Comparison of ENCODE assay signal across 8 cellular contexts in the genomic region with DNA sequence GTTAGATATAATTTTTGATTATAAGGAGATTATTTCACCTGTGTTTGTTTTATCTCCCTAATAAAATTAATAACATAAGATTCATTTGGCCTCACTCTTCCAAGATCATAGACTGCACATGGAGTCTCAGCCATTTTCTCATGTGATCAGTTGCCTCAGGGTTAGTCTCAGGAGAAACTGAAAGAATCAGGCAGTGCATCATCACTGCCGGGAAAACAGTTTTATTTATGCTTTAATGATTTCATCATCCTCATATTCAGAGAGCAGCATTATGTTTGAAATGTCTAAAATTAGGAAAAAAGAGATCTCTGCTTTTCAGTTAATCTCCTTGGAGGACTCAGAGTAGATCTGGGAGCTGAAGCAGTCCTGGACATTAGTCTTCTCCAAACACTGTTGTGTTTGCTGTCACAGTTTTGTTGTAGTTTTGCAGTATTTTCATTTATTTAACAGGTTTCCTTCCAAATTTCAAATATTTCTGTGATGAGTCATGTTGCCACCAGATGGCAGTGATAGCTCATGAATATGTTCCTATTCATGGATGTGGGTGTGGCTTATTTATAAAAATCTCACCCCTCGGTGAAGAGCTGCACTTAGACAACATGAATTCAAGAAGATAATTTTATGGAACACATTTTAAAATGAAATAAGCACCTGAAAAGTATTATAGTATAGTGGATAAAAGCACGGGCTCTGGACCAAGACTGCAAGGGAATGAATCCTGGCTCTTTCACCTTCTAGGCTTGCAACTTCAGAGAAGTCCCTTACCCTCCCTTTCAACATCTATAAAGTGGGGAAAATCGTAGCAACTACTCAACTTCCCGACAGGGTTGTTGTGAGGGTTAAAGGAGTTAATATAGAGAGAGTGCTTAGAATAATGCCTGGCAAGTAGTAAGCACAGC. TPM values are rescaled to one million over a fixed set of nuclear protein-coding genes. Genes with fewer than 3 reads are reported as not detected.
DNase-seq lines count a peak whose midpoint lies in the region; ATAC-seq and TF ChIP-seq lines count a peak whose summit lies in the region.

No MANE protein-coding gene starts in this region.

- 44 to 46% methylated on average over 5 of the region's 5 CpGs for WGBS in testis, 2 donors

- H3K4me3 ChIP-seq in OCI-LY3 (ENCODE audit: low read length) (no peak overlapping the region), testis (no peak overlapping the region)

- H3K27ac Mint-ChIP-seq in activated CD8-positive, alpha-beta memory T cell treated with anti-CD3 and anti-CD28 coated beads, Interleukin-2, amount 10 ng/mL, durations not matched to agents 7 days and 5 days, result no peak overlapping the region

- H3K4me1 ChIP-seq in OCI-LY3 (ENCODE audit: low read length) (no peaks in the 10 kb centered on the region), testis (peaks cover 3% of the 10 kb centered on the region)

- no peak overlapping the region for H2AFZ ChIP-seq in OCI-LY3 (ENCODE audit: low read depth, low read length)

- H3K27ac ChIP-seq in OCI-LY3 (ENCODE audit: low read length), result no peak overlapping the region
- H3K27ac ChIP-seq in testis, result no peak overlapping the region

- no peaks in the 10 kb centered on the region for H3K79me2 ChIP-seq in OCI-LY3 (ENCODE audit: low read length)

- no peaks in the 10 kb centered on the region for H3K9me3 Mint-ChIP-seq in activated CD8-positive, alpha-beta memory T cell treated with anti-CD3 and anti-CD28 coated beads, Interleukin-2, amount 10 ng/mL, durations not matched to agents 7 days and 5 days (ENCODE audit: low read depth)

- CTCF ChIA-PET in activated CD8-positive, alpha-beta memory T cell treated with anti-CD3 and anti-CD28 coated beads, Interleukin-2, amount 10 ng/mL, durations not matched to agents 7 days and 5 days (lab: Charles Lee), result interaction anchor here (1.0 to 2.1 kb wide), 12 partner anchors 9 to 619 kb away, joined by 3 to 31 read pairs (median 4); no protein-coding TSS in a partner anchor

- no peak for TF ChIP-seq POLR2A in testis (IDR thresholded peaks at IDR 0.05)

- no peak overlapping the region for H3K9ac ChIP-seq in OCI-LY3 (ENCODE audit: low read length)

- H3K36me3 Mint-ChIP-seq in activated CD8-positive, alpha-beta memory T cell treated with anti-CD3 and anti-CD28 coated beads, Interleukin-2, amount 10 ng/mL, durations not matched to agents 7 days and 5 days, result peaks cover 47% of the 10 kb centered on the region

- no peak for ATAC-seq in activated CD8-positive, alpha-beta memory T cell treated with anti-CD3 and anti-CD28 coated beads, Interleukin-2, amount 10 ng/mL, durations not matched to agents 7 days and 5 days

- peak; percentile 82 for TF ChIP-seq CTCF in OCI-LY3 (IDR thresholded peaks at IDR 0.05; ENCODE audit: low read depth, low read length)
- TF ChIP-seq CTCF in testis (IDR thresholded peaks at IDR 0.05), result peak; percentile 46 to 64 (median 54)

- H3K27me3 Mint-ChIP-seq in activated CD8-positive, alpha-beta memory T cell treated with anti-CD3 and anti-CD28 coated beads, Interleukin-2, amount 10 ng/mL, durations not matched to agents 7 days and 5 days, result no peaks in the 10 kb centered on the region

- no peak overlapping the region for H3K4me2 ChIP-seq in OCI-LY3 (ENCODE audit: low read length)

- H3K4me3 Mint-ChIP-seq in activated CD8-positive, alpha-beta memory T cell treated with anti-CD3 and anti-CD28 coated beads, Interleukin-2, amount 10 ng/mL, durations not matched to agents 7 days and 5 days, result no peak overlapping the region

- peak; percentile 72 for DNase-seq in SIG-M5 treated with dmso at 0.1 percent for 504 hours (lab: John Stamatoyannopoulos, UW; ENCODE audit: unreplicated experiment)
- no peak for DNase-seq in SIG-M5 (lab: John Stamatoyannopoulos, UW)
- peak; percentile 32 for DNase-seq in HuH-7 (ENCODE audit: low spot score)
- peak; percentile 66 for DNase-seq in cerebellar cortex (ENCODE audit: low spot score)
- DNase-seq in kidney tubule cell (ENCODE audit: low spot score), result peak; percentile 68
- peak; percentile 38 for DNase-seq in testis
- no peak for DNase-seq in activated CD8-positive, alpha-beta memory T cell treated with anti-CD3 and anti-CD28 coated beads, Interleukin-2, amount 10 ng/mL, durations not matched to agents 7 days and 5 days

- H3K9me3 ChIP-seq in OCI-LY3 (ENCODE audit: insufficient read depth, low read length), result no peaks in the 10 kb centered on the region
- H3K9me3 ChIP-seq in testis, result no peaks in the 10 kb centered on the region

- H3K27me3 ChIP-seq in OCI-LY3 (ENCODE audit: low read depth, low read length), result no peaks in the 10 kb centered on the region
- H3K27me3 ChIP-seq in testis, result no peaks in the 10 kb centered on the region

- no peaks in the 10 kb centered on the region for H4K20me1 ChIP-seq in OCI-LY3 (ENCODE audit: insufficient read depth, low read length)

- intact Hi-C loops in testis (cut with DNase I; ENCODE audit: low total_unique reads), result no loop called here

- no peaks in the 10 kb centered on the region for H3K4me1 Mint-ChIP-seq in activated CD8-positive, alpha-beta memory T cell treated with anti-CD3 and anti-CD28 coated beads, Interleukin-2, amount 10 ng/mL, durations not matched to agents 7 days and 5 days

- H3K36me3 ChIP-seq in OCI-LY3 (replicated peaks; ENCODE audit: low read depth, low read length) (peaks cover 73% of the 10 kb centered on the region), testis (ENCODE audit: low read depth, missing control alignments) (no peaks in the 10 kb centered on the region)

RNA-seq across cellular contexts. Expression of a gene that starts 31.2 kb away (rescaled TPM):
- 10 to 100 TPM; 29.7 to 43.9 TPM for total RNA-seq in testis
- polyA plus RNA-seq in testis (ENCODE audit: insufficient read depth, low read depth, low replicate concordance), result 50.9 TPM
- total RNA-seq in activated CD8-positive, alpha-beta memory T cell treated with anti-CD3 and anti-CD28 coated beads, Interleukin-2, amount 10 ng/mL, durations not matched to agents 7 days and 5 days, result 10 to 100 TPM; 82.2 to 83.7 TPM

RNA-seq across cellular contexts. Expression of a gene that starts 48.5 kb away (rescaled TPM):
- total RNA-seq in testis, result 1 to 10 TPM; 6.4 to 9.8 TPM
- 11.0 TPM for polyA plus RNA-seq in testis (ENCODE audit: insufficient read depth, low read depth, low replicate concordance)
- total RNA-seq in activated CD8-positive, alpha-beta memory T cell treated with anti-CD3 and anti-CD28 coated beads, Interleukin-2, amount 10 ng/mL, durations not matched to agents 7 days and 5 days, result under 1 TPM; 0.66 to 0.96 TPM

Comparison
In these comparisons a context has a peak if more than half of its experiments do, and no peak if none do; other contexts are left out.
1. DNase-seq: peak in SIG-M5 treated with dmso at 0.1 percent for 504 hours (single experiment), HuH-7 (single experiment), cerebellar cortex (single experiment), kidney tubule cell (single experiment) and testis (single experiment); none in SIG-M5 (single experiment) and activated CD8-positive, alpha-beta memory T cell treated with anti-CD3 and anti-CD28 coated beads, Interleukin-2, amount 10 ng/mL, durations not matched to agents 7 days and 5 days (single experiment).